In the genomic region with DNA sequence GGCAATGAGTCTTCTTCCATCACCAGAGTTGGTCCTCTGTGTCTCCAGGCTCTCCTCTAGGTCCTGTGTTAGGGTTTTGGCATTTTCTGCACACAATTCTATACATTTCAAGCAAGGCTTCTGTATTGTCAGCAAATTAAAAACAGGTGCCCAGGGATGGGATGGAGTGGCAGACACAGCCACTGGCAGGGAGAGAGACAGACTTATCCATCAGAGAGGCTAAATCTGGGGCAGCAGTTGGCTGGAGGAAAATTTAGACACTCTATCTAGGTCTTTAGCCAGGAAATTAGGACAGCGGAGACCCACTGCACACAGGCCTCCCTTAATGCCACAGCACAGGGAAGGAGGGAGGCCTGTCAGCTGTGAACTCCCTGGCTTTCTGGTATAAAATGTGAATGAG, we compare ENCODE assay signal across 2 cellular contexts.
TF ChIP-seq lines count a peak whose summit lies in the region.

No MANE protein-coding gene starts in this region.

TF ChIP-seq in SK-N-SH, 30 proteins besides CTCF, POLR2A, EP300 and RAD21:
- peak; percentile 79; the same call in 1 of the 2 replicates for TF ChIP-seq RCOR1 (IDR thresholded peaks at IDR 0.05; ENCODE audit: low read length)
- TF ChIP-seq TCF12 (IDR thresholded peaks at IDR 0.05) = peak; percentile 31; the same call in 1 of the 2 replicates
- TF ChIP-seq, protein P1, sequence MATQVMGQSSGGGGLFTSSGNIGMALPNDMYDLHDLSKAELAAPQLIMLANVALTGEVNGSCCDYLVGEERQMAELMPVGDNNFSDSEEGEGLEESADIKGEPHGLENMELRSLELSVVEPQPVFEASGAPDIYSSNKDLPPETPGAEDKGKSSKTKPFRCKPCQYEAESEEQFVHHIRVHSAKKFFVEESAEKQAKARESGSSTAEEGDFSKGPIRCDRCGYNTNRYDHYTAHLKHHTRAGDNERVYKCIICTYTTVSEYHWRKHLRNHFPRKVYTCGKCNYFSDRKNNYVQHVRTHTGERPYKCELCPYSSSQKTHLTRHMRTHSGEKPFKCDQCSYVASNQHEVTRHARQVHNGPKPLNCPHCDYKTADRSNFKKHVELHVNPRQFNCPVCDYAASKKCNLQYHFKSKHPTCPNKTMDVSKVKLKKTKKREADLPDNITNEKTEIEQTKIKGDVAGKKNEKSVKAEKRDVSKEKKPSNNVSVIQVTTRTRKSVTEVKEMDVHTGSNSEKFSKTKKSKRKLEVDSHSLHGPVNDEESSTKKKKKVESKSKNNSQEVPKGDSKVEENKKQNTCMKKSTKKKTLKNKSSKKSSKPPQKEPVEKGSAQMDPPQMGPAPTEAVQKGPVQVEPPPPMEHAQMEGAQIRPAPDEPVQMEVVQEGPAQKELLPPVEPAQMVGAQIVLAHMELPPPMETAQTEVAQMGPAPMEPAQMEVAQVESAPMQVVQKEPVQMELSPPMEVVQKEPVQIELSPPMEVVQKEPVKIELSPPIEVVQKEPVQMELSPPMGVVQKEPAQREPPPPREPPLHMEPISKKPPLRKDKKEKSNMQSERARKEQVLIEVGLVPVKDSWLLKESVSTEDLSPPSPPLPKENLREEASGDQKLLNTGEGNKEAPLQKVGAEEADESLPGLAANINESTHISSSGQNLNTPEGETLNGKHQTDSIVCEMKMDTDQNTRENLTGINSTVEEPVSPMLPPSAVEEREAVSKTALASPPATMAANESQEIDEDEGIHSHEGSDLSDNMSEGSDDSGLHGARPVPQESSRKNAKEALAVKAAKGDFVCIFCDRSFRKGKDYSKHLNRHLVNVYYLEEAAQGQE (IDR thresholded peaks at IDR 0.05; ENCODE audit: low read depth, low read length) = no peak
- peak; percentile 25; the same call in 1 of the 2 replicates for TF ChIP-seq MXI1 (IDR thresholded peaks at IDR 0.05; ENCODE audit: low read depth, low read length)
- TF ChIP-seq CHD2 (IDR thresholded peaks at IDR 0.05; ENCODE audit: low read length, partially characterized antibody) = peak; percentile 32
- TF ChIP-seq RXRA (IDR thresholded peaks at IDR 0.05; ENCODE audit: borderline replicate concordance, low read depth) = no peak
TF ChIP-seq in SK-N-SH: peak in this region for 4.

TF ChIP-seq in H1, 55 proteins besides CTCF, POLR2A, EP300 and RAD21:
- TF ChIP-seq, protein P2, sequence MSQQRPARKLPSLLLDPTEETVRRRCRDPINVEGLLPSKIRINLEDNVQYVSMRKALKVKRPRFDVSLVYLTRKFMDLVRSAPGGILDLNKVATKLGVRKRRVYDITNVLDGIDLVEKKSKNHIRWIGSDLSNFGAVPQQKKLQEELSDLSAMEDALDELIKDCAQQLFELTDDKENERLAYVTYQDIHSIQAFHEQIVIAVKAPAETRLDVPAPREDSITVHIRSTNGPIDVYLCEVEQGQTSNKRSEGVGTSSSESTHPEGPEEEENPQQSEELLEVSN (IDR thresholded peaks at IDR 0.05) = no peak
- TF ChIP-seq SP4 (IDR thresholded peaks at IDR 0.05; ENCODE audit: low read length) (no peak), FOSL1 (IDR thresholded peaks at IDR 0.05; ENCODE audit: insufficient read depth, low read depth, low read length) (no peak), ZNF274 (IDR thresholded peaks at IDR 0.05; ENCODE audit: borderline replicate concordance, extremely low read depth, low read length) (no peak), SAP30 (IDR thresholded peaks at IDR 0.05; ENCODE audit: insufficient read depth, insufficient replicate concordance, low read length) (no peak), RBBP5 (IDR thresholded peaks at IDR 0.05; ENCODE audit: borderline replicate concordance, low read depth, low read length) (no peak), BRCA1 (IDR thresholded peaks at IDR 0.05; ENCODE audit: low read depth, low read length) (no peak), TAF1 (IDR thresholded peaks at IDR 0.05; ENCODE audit: low read depth, low read length) (no peak), SIX5 (IDR thresholded peaks at IDR 0.05; ENCODE audit: low read depth, low read length) (no peak), CREB1 (IDR thresholded peaks at IDR 0.05) (no peak)
